34 cellular contexts compared by ENCODE assay signal in genomic region chr18:51506811-51507210, GRCh38.
"Had no signal": no experiment of that assay in that cellular context is flagged by ENCODE, and none has a peak within 500 bp of the region (broad histone marks: within the 10 kb centered on the region; RNA-seq: fewer than 3 reads in every experiment).

No MANE protein-coding gene starts in this region.

- H3K4me1 Mint-ChIP-seq: activated B cell treated with CpG ODN at 0.5 μM for 24 hours; activated naive CD4-positive, alpha-beta T cell treated with anti-CD3 and anti-CD28 coated beads, Interleukin-2, amount 50 U/mL, for 24 hours; activated naive CD8-positive, alpha-beta T cell treated with anti-CD3 and anti-CD28 coated beads for 36 hours; activated naive CD8-positive, alpha-beta T cell treated with anti-CD3 and anti-CD28 coated beads, Interleukin-2, amount 50 U/mL, for 24 hours; brain; central memory CD8-positive, alpha-beta T cell; endodermal cell; T-helper 17 cell had no signal

- H3K27me3 ChIP-seq: adrenal gland, ascending aorta, breast epithelium, dorsolateral prefrontal cortex, esophagus muscularis mucosa, foreskin keratinocyte, gastrocnemius medialis had no signal

- ATAC-seq: activated CD4-positive, CD25-positive, alpha-beta regulatory T cell treated with anti-CD3 and anti-CD28 coated beads, Interleukin-2, amount 50 U/mL, for 24 hours; activated CD8-positive, alpha-beta T cell treated with anti-CD3 and anti-CD28 coated beads for 36 hours; activated naive CD8-positive, alpha-beta T cell treated with anti-CD3 and anti-CD28 coated beads, Interleukin-2, amount 50 U/mL, for 24 hours; activated T-cell treated with anti-CD3 and anti-CD28 coated beads, Interleukin-2, amount 50 U/mL, for 4 hours; foreskin keratinocyte; gastrocnemius medialis; T-helper 17 cell had no signal

- H3K4me3 Mint-ChIP-seq: activated B cell treated with CpG ODN at 0.5 μM for 24 hours; activated CD8-positive, alpha-beta T cell treated with anti-CD3 and anti-CD28 coated beads for 36 hours; activated naive CD4-positive, alpha-beta T cell treated with anti-CD3 and anti-CD28 coated beads for 36 hours; activated naive CD4-positive, alpha-beta T cell treated with anti-CD3 and anti-CD28 coated beads, Interleukin-2, amount 50 U/mL, for 24 hours; activated naive CD8-positive, alpha-beta T cell treated with anti-CD3 and anti-CD28 coated beads for 36 hours; activated naive CD8-positive, alpha-beta T cell treated with anti-CD3 and anti-CD28 coated beads, Interleukin-2, amount 50 U/mL, for 24 hours; activated T-cell treated with anti-CD3 and anti-CD28 coated beads, Interleukin-2, amount 50 U/mL, for 4 hours; brain; central memory CD8-positive, alpha-beta T cell; dendritic cell treated with granulocyte-macrophage colony-stimulating factor and Interleukin-4, amounts not matched to agents 40 ng/mL and 50 ng/mL, for 4 days; endodermal cell; T-helper 17 cell; T-helper 2 cell treated with Interferon-gamma antibody and Interleukin-4, amounts not matched to agents 5 μg/mL and 100 μg/mL, for 36 hours had no signal

- H3K4me3 ChIP-seq: adrenal gland, ascending aorta, breast epithelium, coronary artery, dorsolateral prefrontal cortex, esophagus muscularis mucosa, gastrocnemius medialis had no signal

- H3K27me3 Mint-ChIP-seq: activated B cell treated with CpG ODN at 0.5 μM for 24 hours; activated naive CD4-positive, alpha-beta T cell treated with anti-CD3 and anti-CD28 coated beads, Interleukin-2, amount 50 U/mL, for 24 hours; activated naive CD8-positive, alpha-beta T cell treated with anti-CD3 and anti-CD28 coated beads for 36 hours; activated naive CD8-positive, alpha-beta T cell treated with anti-CD3 and anti-CD28 coated beads, Interleukin-2, amount 50 U/mL, for 24 hours; brain; central memory CD8-positive, alpha-beta T cell; dendritic cell treated with granulocyte-macrophage colony-stimulating factor and Interleukin-4, amounts not matched to agents 40 ng/mL and 50 ng/mL, for 4 days; T-helper 17 cell had no signal

- H3K36me3 ChIP-seq: adrenal gland, ascending aorta, breast epithelium, esophagus muscularis mucosa, gastrocnemius medialis, WERI-Rb-1 had no signal

- H3K36me3 Mint-ChIP-seq: activated naive CD4-positive, alpha-beta T cell treated with anti-CD3 and anti-CD28 coated beads, Interleukin-2, amount 50 U/mL, for 24 hours; activated naive CD8-positive, alpha-beta T cell treated with anti-CD3 and anti-CD28 coated beads for 36 hours; brain had no signal

- DNase-seq: activated B cell treated with CpG ODN at 0.5 μM for 24 hours; activated CD4-positive, alpha-beta T cell treated with anti-CD3 and anti-CD28 coated beads for 48 hours; activated CD4-positive, alpha-beta T cell treated with anti-CD3 and anti-CD28 coated beads, Interleukin-2, amount 50 U/mL, for 1 hour; activated CD4-positive, alpha-beta T cell treated with anti-CD3 and anti-CD28 coated beads, Interleukin-2, amount 50 U/mL, for 48 hours; activated CD8-positive, alpha-beta memory T cell treated with anti-CD3 and anti-CD28 coated beads for 24 hours; activated CD8-positive, alpha-beta T cell treated with anti-CD3 and anti-CD28 coated beads for 36 hours; activated effector memory CD4-positive, alpha-beta T cell treated with anti-CD3 and anti-CD28 coated beads, Interleukin-2, amount 50 U/mL, for 16 hours; activated naive CD4-positive, alpha-beta T cell treated with anti-CD3 and anti-CD28 coated beads for 36 hours; activated naive CD8-positive, alpha-beta T cell treated with anti-CD3 and anti-CD28 coated beads for 36 hours; activated naive CD8-positive, alpha-beta T cell treated with anti-CD3 and anti-CD28 coated beads, Interleukin-2, amount 50 U/mL, for 24 hours; activated T-cell treated with anti-CD3 and anti-CD28 coated beads, Interleukin-2, amount 50 U/mL, for 4 hours; adrenal gland; dorsolateral prefrontal cortex; effector memory CD4-positive, alpha-beta T cell; endodermal cell; erythroblast; gastrocnemius medialis; glutamatergic neuron; T-helper 1 cell; T-helper 17 cell; T1000; WERI-Rb-1 had no signal

- H3K9me3 ChIP-seq: gastrocnemius medialis had no signal

- H3K27ac ChIP-seq: adrenal gland, ascending aorta, breast epithelium, coronary artery, dorsolateral prefrontal cortex, esophagus muscularis mucosa, foreskin keratinocyte, gastrocnemius medialis, WERI-Rb-1 had no signal

- H3K27ac Mint-ChIP-seq: activated B cell treated with CpG ODN at 0.5 μM for 24 hours; activated CD8-positive, alpha-beta T cell treated with anti-CD3 and anti-CD28 coated beads for 36 hours; activated naive CD4-positive, alpha-beta T cell treated with anti-CD3 and anti-CD28 coated beads for 36 hours; activated naive CD4-positive, alpha-beta T cell treated with anti-CD3 and anti-CD28 coated beads, Interleukin-2, amount 50 U/mL, for 24 hours; activated naive CD8-positive, alpha-beta T cell treated with anti-CD3 and anti-CD28 coated beads for 36 hours; activated naive CD8-positive, alpha-beta T cell treated with anti-CD3 and anti-CD28 coated beads, Interleukin-2, amount 50 U/mL, for 24 hours; activated T-helper 2 cell treated with anti-CD3 and anti-CD28 coated beads, Interferon-gamma antibody, Interleukin-2, Interleukin-4, amounts not matched to agents 10 μg/mL and 5 μg/mL and 100 μg/mL, durations not matched to agents 14 hours and 24 hours and 36 hours; brain; dendritic cell treated with granulocyte-macrophage colony-stimulating factor and Interleukin-4, amounts not matched to agents 40 ng/mL and 50 ng/mL, for 4 days; endodermal cell; T-helper 17 cell; T-helper 2 cell treated with Interferon-gamma antibody and Interleukin-4, amounts not matched to agents 5 μg/mL and 100 μg/mL, for 36 hours had no signal

- H3K4me1 ChIP-seq: adrenal gland, ascending aorta, breast epithelium, esophagus muscularis mucosa, foreskin keratinocyte, gastrocnemius medialis had no signal
